18 cellular contexts compared by ENCODE assay signal in genomic region chr6:44008821-44009370, GRCh38.
DNase-seq lines count a peak whose midpoint lies in the region; ATAC-seq, FAIRE-seq and TF ChIP-seq lines count a peak whose summit lies in the region.
"Had no signal": no experiment of that assay in that cellular context is flagged by ENCODE, and none has a peak within 500 bp of the region (broad histone marks: within the 10 kb centered on the region; RNA-seq: fewer than 3 reads in every experiment).

No MANE protein-coding gene starts in this region.

- POLR2A ChIA-PET in A549 (lab: Yijun Ruan, JAX) (no interaction called here), K562 (lab: Yijun Ruan, JAX) (interaction anchor here (0.7 to 1.2 kb wide), 5 partner anchors 12 to 456 kb away, joined by 3 to 5 read pairs (median 3); no protein-coding TSS in a partner anchor)

- peak overlapping the region; percentile 84 to 100 for H3K27ac ChIP-seq in A549
- peak overlapping the region; percentile 99; the same call in 1 of the 2 replicates for H3K27ac ChIP-seq in ACC112 (ENCODE audit: low read depth, low read length)
- no peak overlapping the region for H3K27ac ChIP-seq in K562 (ENCODE audit: extremely low read depth, low read depth, low read length)
- H3K27ac ChIP-seq: HL-60, SJSA1 had no signal

- FAIRE-seq in A549 (lab: Jason Lieb, UNC) (no peak), K562 (lab: Jason Lieb, UNC) (no peak)

- H3K79me2 ChIP-seq in ACC112 (ENCODE audit: control insufficient read depth, insufficient read depth, low read length, unreplicated experiment) (no peaks in the 10 kb centered on the region), K562 (ENCODE audit: control insufficient read depth, insufficient read depth, low read length) (no peaks in the 10 kb centered on the region)

- H2AFZ ChIP-seq in ACC112 (ENCODE audit: low read length, unreplicated experiment): no peak overlapping the region
- H2AFZ ChIP-seq in K562 (ENCODE audit: low read depth, low read length): no peak overlapping the region
- H2AFZ ChIP-seq: GM23338 had no signal

- peak overlapping the region in 1 of 2 experiments; percentile 45; a peak in 1 of 4 replicates for H3K9ac ChIP-seq in K562 (ENCODE audit: insufficient read depth in 1 of 2, low read depth in 2 of 2, low read length in 2 of 2)

- ATAC-seq in A549: no peak
- ATAC-seq in K562: no peak
- no peak for ATAC-seq in omental fat pad (ENCODE audit: low FRiP score)
- ATAC-seq in GM18519 (IDR thresholded peaks at IDR 0.05; ENCODE audit: low FRiP score, unreplicated experiment): no peak
- ATAC-seq: GM23338, HCT116 had no signal

- TF ChIP-seq CTCF in A549 (IDR thresholded peaks at IDR 0.05) (no peak), K562 (IDR thresholded peaks at IDR 0.05 in 2 of 3, conservative IDR thresholded peaks at IDR 0.05 in 1 of 3; ENCODE audit: insufficient read depth in 2 of 3, low read depth in 1 of 3, low read length in 3 of 3) (no peak), omental fat pad (IDR thresholded peaks at IDR 0.05) (no peak)

- H3K9me3 ChIP-seq in A549 (peaks cover 12% of the 10 kb centered on the region), K562 (replicated peaks; ENCODE audit: control insufficient read depth, insufficient read depth, low read depth, low read length) (no peaks in the 10 kb centered on the region)

- no peaks in the 10 kb centered on the region for H4K20me1 ChIP-seq in K562 (replicated peaks; ENCODE audit: control insufficient read depth, insufficient read depth, low read length)

- H3K27me3 ChIP-seq in ACC112 (ENCODE audit: insufficient read depth, low read length) (no peaks in the 10 kb centered on the region), K562 (ENCODE audit: control insufficient read depth in 2 of 2, insufficient read depth in 2 of 2, low read length in 2 of 2) (no peaks in the 10 kb centered on the region)
- H3K27me3 ChIP-seq: SJSA1 had no signal

- no TSS peak for BruUV-seq in K562 (replicated peaks; lab: Mats Ljungman, UMichigan)

- H3K4me1 ChIP-seq in A549 (peaks cover 75% of the 10 kb centered on the region), ACC112 (ENCODE audit: control insufficient read depth, insufficient read depth, low read length, unreplicated experiment) (peaks cover 57% of the 10 kb centered on the region), K562 (replicated peaks in 1 of 2; ENCODE audit: control insufficient read depth in 2 of 2, insufficient read depth in 2 of 2, low read length in 2 of 2) (peaks cover 9 to 24% of the 10 kb centered on the region in 2 experiments; a peak in 4 of 5 replicates)

- TF ChIP-seq POLR2A in A549 (IDR thresholded peaks at IDR 0.05; ENCODE audit: low read length): no peak
- TF ChIP-seq POLR2A in K562 (conservative IDR thresholded peaks at IDR 0.05): no peak

- TF ChIP-seq EP300 in A549 (IDR thresholded peaks at IDR 0.05) (no peak), K562 (IDR thresholded peaks at IDR 0.05; ENCODE audit: low read length) (no peak)

- in situ Hi-C loops in K562 (cut with MboI): no loop called here

- H3K9me1 ChIP-seq in K562 (ENCODE audit: control insufficient read depth, insufficient read depth, low read length): no peaks in the 10 kb centered on the region

- no peak overlapping the region for H3K4me3 ChIP-seq in A549
- no peak overlapping the region for H3K4me3 ChIP-seq in ACC112 (ENCODE audit: low read depth, low read length)
- no peak overlapping the region for H3K4me3 ChIP-seq in K562
- H3K4me3 ChIP-seq: GM23338, SJSA1 had no signal

- intact Hi-C loops in K562 (cut with micrococcal nuclease): loop anchor here (5.0 kb wide), 1 partner anchor 52 kb away; no protein-coding TSS in a partner anchor

- 92% methylated on average over 7 of the region's 8 CpGs for WGBS in A549 (ENCODE audit: missing lambda C conversion rate)
- WGBS in K562 (ENCODE audit: insufficient coverage, low coverage, missing lambda C conversion rate): 52% methylated on average over 8 of the region's 8 CpGs

- CTCF ChIA-PET in A549 (lab: Yijun Ruan, JAX): interaction anchor here (1.2 to 4.8 kb wide), 4 partner anchors 14 to 239 kb away, joined by 3 to 39 read pairs (median 5); partner anchors contain the start of gene VEGFA
- CTCF ChIA-PET in K562 (lab: Yijun Ruan, JAX; ENCODE audit: low intra/inter-chr PET ratio): no interaction called here

- TF ChIP-seq RAD21 in A549 (conservative IDR thresholded peaks at IDR 0.05 in 1 of 2, IDR thresholded peaks at IDR 0.05 in 1 of 2) (no peak), K562 (CRISPR knock-in tag; conservative IDR thresholded peaks at IDR 0.05 in 1 of 2, IDR thresholded peaks at IDR 0.05 in 1 of 2) (no peak)

- no peak for DNase-seq in A549 (ENCODE audit: low read depth in 1 of 2, low spot score in 1 of 2)
- no peak for DNase-seq in K562 (ENCODE audit: extremely low read depth in 1 of 4, low spot score in 3 of 4)
- peak; percentile 16 for DNase-seq in omental fat pad (ENCODE audit: low spot score)
- no peak for DNase-seq in NCI-H1694 (lab: John Stamatoyannopoulos, UW)
- no peak for DNase-seq in iPS-NIHi11 (ENCODE audit: low spot score)
- no peak for DNase-seq in activated CD4-positive, alpha-beta T cell treated with anti-CD3 and anti-CD28 coated beads for 48 hours
- DNase-seq: GDM1, Karpas-422, NCI-H1417 treated with DMSO at 0.1 percent for 48 hours, NCI-H1930, NCI-H345, NCI-H524 treated with DMSO at 0.1 percent for 48 hours had no signal

- no peak overlapping the region for H3K4me2 ChIP-seq in A549
- no peak overlapping the region for H3K4me2 ChIP-seq in K562 (ENCODE audit: insufficient read depth, low read length)
- H3K4me2 ChIP-seq: GM23338 had no signal

- H3K36me3 ChIP-seq in ACC112 (ENCODE audit: insufficient read depth, low read length) (0 out of 2 replicates have a peak, but pooled peaks cover 5% of the 10 kb centered on the region), K562 (ENCODE audit: control insufficient read depth, insufficient read depth, low read length) (no peaks in the 10 kb centered on the region)
- H3K36me3 ChIP-seq: SJSA1 had no signal

TF ChIP-seq in A549, 52 proteins besides CTCF, POLR2A, EP300 and RAD21:
- no peak for TF ChIP-seq HDAC2 (IDR thresholded peaks at IDR 0.05)
- TF ChIP-seq ESRRA (IDR thresholded peaks at IDR 0.05; ENCODE audit: borderline replicate concordance, low read length): no peak
- TF ChIP-seq NPAS2 (CRISPR knock-in tag; IDR thresholded peaks at IDR 0.05; ENCODE audit: borderline replicate concordance): no peak

TF ChIP-seq in K562, 482 proteins besides CTCF, POLR2A, EP300 and RAD21:
- TF ChIP-seq U2AF2 (optimal IDR thresholded peaks at IDR 0.05; ENCODE audit: low read depth, low read length): no peak
- no peak for TF ChIP-seq CUX1 (CRISPR knock-in tag; IDR thresholded peaks at IDR 0.05)
- TF ChIP-seq ZC3H4 (CRISPR knock-in tag; IDR thresholded peaks at IDR 0.05; ENCODE audit: borderline replicate concordance): 0 out of 2 replicates have a peak, but pooled peaks have one; percentile 13
